28 cellular contexts compared by ENCODE assay signal in genomic region chr21:26782349-26782748, GRCh38.
DNase-seq lines count a peak whose midpoint lies in the region; ATAC-seq and TF ChIP-seq lines count a peak whose summit lies in the region.
"Had no signal": no experiment of that assay in that cellular context is flagged by ENCODE, and none has a peak within 500 bp of the region (broad histone marks: within the 10 kb centered on the region; RNA-seq: fewer than 3 reads in every experiment).

No MANE protein-coding gene starts in this region.

- peak; percentile 68 for ATAC-seq in Right ventricle myocardium inferior
- ATAC-seq: GM23338, lower lobe of right lung, mucosa of descending colon had no signal

- H3K36me3 ChIP-seq in muscle layer of duodenum (ENCODE audit: control insufficient read depth in 1 of 2, insufficient read depth in 2 of 2, low read length in 2 of 2) = no peaks in the 10 kb centered on the region
- no peaks in the 10 kb centered on the region for H3K36me3 ChIP-seq in spleen
- H3K36me3 ChIP-seq: lower lobe of right lung had no signal

- DNase-seq in Right ventricle myocardium inferior (ENCODE audit: missing footprints) (no peak), cardiac septum (ENCODE audit: low spot score) (no peak), spleen (no peak), islet precursor cell (no peak), HuH-7.5 (ENCODE audit: low spot score) (no peak), SHP77 treated with DMSO at 0.1 percent for 48 hours (lab: John Stamatoyannopoulos, UW) (no peak)
- no peak for DNase-seq in activated T-cell treated with anti-CD3 and anti-CD28 coated beads, Interleukin-2, amount 50 U/mL, for 24 hours
- DNase-seq: 8988T; activated B cell treated with CpG ODN at 0.5 μM for 24 hours; activated naive CD4-positive, alpha-beta T cell treated with anti-CD3 and anti-CD28 coated beads, Interleukin-2, amount 10 ng/mL, durations not matched to agents 7 days and 5 days; amygdala; Calu3; caudate nucleus; DND-41; endodermal cell; Karpas-422; lower lobe of right lung; mucosa of descending colon; MV-4-11; NCI-H146; NCI-H2107; NCI-H774; T-helper 1 cell had no signal

- H3K27me3 Mint-ChIP-seq in activated T-cell treated with anti-CD3 and anti-CD28 coated beads, Interleukin-2, amount 50 U/mL, for 24 hours = no peaks in the 10 kb centered on the region
- H3K27me3 Mint-ChIP-seq: activated B cell treated with CpG ODN at 0.5 μM for 24 hours; activated naive CD4-positive, alpha-beta T cell treated with anti-CD3 and anti-CD28 coated beads, Interleukin-2, amount 10 ng/mL, durations not matched to agents 7 days and 5 days; dendritic cell treated with granulocyte-macrophage colony-stimulating factor and Interleukin-4, amounts not matched to agents 40 ng/mL and 50 ng/mL, for 4 days; progenitor cell of endocrine pancreas had no signal

- 78 to 91% (median 82%) methylated on average over 3 of the region's 3 CpGs for WGBS in spleen, 5 donors

- no peaks in the 10 kb centered on the region for H3K36me3 Mint-ChIP-seq in activated T-cell treated with anti-CD3 and anti-CD28 coated beads, Interleukin-2, amount 50 U/mL, for 24 hours (ENCODE audit: low read depth)
- H3K36me3 Mint-ChIP-seq: activated naive CD4-positive, alpha-beta T cell treated with anti-CD3 and anti-CD28 coated beads, Interleukin-2, amount 10 ng/mL, durations not matched to agents 7 days and 5 days had no signal

- H3K9me3 Mint-ChIP-seq in activated T-cell treated with anti-CD3 and anti-CD28 coated beads, Interleukin-2, amount 50 U/mL, for 24 hours = no peaks in the 10 kb centered on the region
- H3K9me3 Mint-ChIP-seq: activated naive CD4-positive, alpha-beta T cell treated with anti-CD3 and anti-CD28 coated beads, Interleukin-2, amount 10 ng/mL, durations not matched to agents 7 days and 5 days; dendritic cell treated with granulocyte-macrophage colony-stimulating factor and Interleukin-4, amounts not matched to agents 40 ng/mL and 50 ng/mL, for 4 days; GM23338 had no signal

- TF ChIP-seq POLR2A in spleen (IDR thresholded peaks at IDR 0.05) = no peak

- H3K27ac ChIP-seq in muscle layer of duodenum (ENCODE audit: low read length) (peak overlapping the region; percentile 34), spleen (peak overlapping the region in 5 of 8 donors; percentile 9 to 50 (median 19))
- H3K27ac ChIP-seq: HL-60, lower lobe of right lung had no signal

- no peaks in the 10 kb centered on the region for H3K4me1 Mint-ChIP-seq in activated T-cell treated with anti-CD3 and anti-CD28 coated beads, Interleukin-2, amount 50 U/mL, for 24 hours (ENCODE audit: low read depth)
- H3K4me1 Mint-ChIP-seq: activated B cell treated with CpG ODN at 0.5 μM for 24 hours; activated naive CD4-positive, alpha-beta T cell treated with anti-CD3 and anti-CD28 coated beads, Interleukin-2, amount 10 ng/mL, durations not matched to agents 7 days and 5 days; endodermal cell; GM23338 had no signal

- H3K27me3 ChIP-seq in muscle layer of duodenum (ENCODE audit: low read depth, low read length) (no peaks in the 10 kb centered on the region), spleen (replicated peaks in 1 of 7) (no peaks in the 10 kb centered on the region)

- TF ChIP-seq CTCF in spleen (IDR thresholded peaks at IDR 0.05 in 8 of 11, conservative IDR thresholded peaks at IDR 0.05 in 3 of 11) = no peak

- intact Hi-C loops in Right ventricle myocardium inferior (cut with DNase I) = loop anchor here (5.0 kb wide), 1 partner anchor 60 kb away; no protein-coding TSS in a partner anchor
- intact Hi-C loops in cardiac septum (cut with DNase I) = no loop called here
- intact Hi-C loops in spleen (cut with DNase I; ENCODE audit: low total_unique reads) = no loop called here

- no peaks in the 10 kb centered on the region for H3K9me3 ChIP-seq in muscle layer of duodenum (ENCODE audit: control insufficient read depth in 1 of 2, low read length in 2 of 2)
- H3K9me3 ChIP-seq in spleen = no peaks in the 10 kb centered on the region
- H3K9me3 ChIP-seq: lower lobe of right lung, mucosa of descending colon had no signal

- no peak overlapping the region for H3K27ac Mint-ChIP-seq in activated T-cell treated with anti-CD3 and anti-CD28 coated beads, Interleukin-2, amount 50 U/mL, for 24 hours
- H3K27ac Mint-ChIP-seq: activated B cell treated with CpG ODN at 0.5 μM for 24 hours; activated naive CD4-positive, alpha-beta T cell treated with anti-CD3 and anti-CD28 coated beads, Interleukin-2, amount 10 ng/mL, durations not matched to agents 7 days and 5 days; dendritic cell treated with granulocyte-macrophage colony-stimulating factor and Interleukin-4, amounts not matched to agents 40 ng/mL and 50 ng/mL, for 4 days; endodermal cell; GM23338; progenitor cell of endocrine pancreas had no signal

- H3K4me3 ChIP-seq in muscle layer of duodenum (ENCODE audit: low read depth in 1 of 2, low read length in 2 of 2) = no peak overlapping the region
- H3K4me3 ChIP-seq in spleen = no peak overlapping the region
- H3K4me3 ChIP-seq: GM23338, lower lobe of right lung, mucosa of descending colon had no signal

- H3K4me1 ChIP-seq in muscle layer of duodenum (ENCODE audit: control insufficient read depth in 1 of 2, insufficient read depth in 2 of 2, low read length in 2 of 2) (peaks cover 0 to 6% of the 10 kb centered on the region in 2 donors), spleen (no peaks in the 10 kb centered on the region)
- H3K4me1 ChIP-seq: lower lobe of right lung had no signal

- no peak overlapping the region for H3K4me3 Mint-ChIP-seq in activated T-cell treated with anti-CD3 and anti-CD28 coated beads, Interleukin-2, amount 50 U/mL, for 24 hours
- H3K4me3 Mint-ChIP-seq: activated B cell treated with CpG ODN at 0.5 μM for 24 hours; activated naive CD4-positive, alpha-beta T cell treated with anti-CD3 and anti-CD28 coated beads, Interleukin-2, amount 10 ng/mL, durations not matched to agents 7 days and 5 days; dendritic cell treated with granulocyte-macrophage colony-stimulating factor and Interleukin-4, amounts not matched to agents 40 ng/mL and 50 ng/mL, for 4 days; endodermal cell; GM23338 had no signal
